In genomic region chr15:39976291-39977274, GRCh38 we compare ENCODE assay signal across 8 cellular contexts. TPM values are rescaled to one million over a fixed set of nuclear protein-coding genes. Genes with fewer than 3 reads are reported as not detected.
DNase-seq lines count a peak whose midpoint lies in the region; ATAC-seq, FAIRE-seq and TF ChIP-seq lines count a peak whose summit lies in the region.

No MANE protein-coding gene starts in this region.

- H3K4me3 Mint-ChIP-seq in Caco-2 (ENCODE audit: unreplicated experiment): peak overlapping the region; percentile 75
- peak overlapping the region; percentile 56 for H3K4me3 Mint-ChIP-seq in astrocyte (ENCODE audit: unreplicated experiment)

- H3K9me3 Mint-ChIP-seq in Caco-2 (ENCODE audit: unreplicated experiment): no peaks in the 10 kb centered on the region
- no peaks in the 10 kb centered on the region for H3K9me3 Mint-ChIP-seq in astrocyte (ENCODE audit: unreplicated experiment)

- intact Hi-C loops in Caco-2 (cut with micrococcal nuclease; ENCODE audit: unreplicated experiment): loop anchor here (1.0 to 5.0 kb wide), 3 partner anchors 44 to 194 kb away; partner anchors contain the start of genes EIF2AK4 and FSIP1
- intact Hi-C loops in right cardiac atrium (cut with DNase I): loop anchor here in 1 of 4 donors (5.0 kb wide), 1 partner anchor 189 kb away; no protein-coding TSS in a partner anchor
- intact Hi-C loops in posterior vena cava (cut with DNase I): no loop called here

- FAIRE-seq in astrocyte (lab: Jason Lieb, UNC): no peak

- POLR2A ChIA-PET in Caco-2 (lab: Charles Lee): interaction anchor here (0.6 kb wide), 1 partner anchor 8 kb away, joined by 4 read pairs; no protein-coding TSS in a partner anchor

- H3K27me3 Mint-ChIP-seq in Caco-2 (ENCODE audit: insufficient read depth, unreplicated experiment) (no peaks in the 10 kb centered on the region), astrocyte (ENCODE audit: low read depth, unreplicated experiment) (no peaks in the 10 kb centered on the region)

- peaks cover 18% of the 10 kb centered on the region for H3K36me3 Mint-ChIP-seq in Caco-2 (ENCODE audit: insufficient read depth, unreplicated experiment)
- H3K36me3 Mint-ChIP-seq in astrocyte (ENCODE audit: low read depth, unreplicated experiment): peaks cover 18% of the 10 kb centered on the region

- peaks cover 23% of the 10 kb centered on the region for H4K20me1 ChIP-seq in astrocyte (ENCODE audit: insufficient read depth, low read length)

- peaks cover 6% of the 10 kb centered on the region for H3K4me1 Mint-ChIP-seq in Caco-2 (ENCODE audit: low read depth, unreplicated experiment)
- peaks cover 3% of the 10 kb centered on the region for H3K4me1 Mint-ChIP-seq in astrocyte (ENCODE audit: low read depth, unreplicated experiment)

- peaks cover 3% of the 10 kb centered on the region; the same call in 1 of the 2 replicates for H3K4me1 ChIP-seq in Caco-2
- peaks cover 4% of the 10 kb centered on the region for H3K4me1 ChIP-seq in astrocyte (ENCODE audit: insufficient read depth, low read length)
- no peaks in the 10 kb centered on the region for H3K4me1 ChIP-seq in right cardiac atrium (ENCODE audit: control insufficient read depth, insufficient read depth, low read length)

- CTCF ChIA-PET in Caco-2 (lab: Charles Lee): interaction anchor here (0.7 to 1.7 kb wide), 6 partner anchors 26 to 194 kb away, joined by 3 to 8 read pairs (median 4); partner anchors contain the start of genes EIF2AK4 and FSIP1

- no peaks in the 10 kb centered on the region; the same call in 1 of the 2 replicates for H3K36me3 ChIP-seq in Caco-2 (ENCODE audit: control insufficient read depth, insufficient read depth, low read length)
- H3K36me3 ChIP-seq in astrocyte (ENCODE audit: insufficient read depth, low read length): peaks cover 33% of the 10 kb centered on the region

- 21% methylated on average over 69 of the region's 69 CpGs for WGBS in right cardiac atrium

- TF ChIP-seq CTCF in Caco-2 (IDR thresholded peaks at IDR 0.05; ENCODE audit: insufficient read depth in 1 of 2, low read depth in 1 of 2, low read length in 1 of 2, severe bottlenecking in 1 of 2, unreplicated experiment in 1 of 2) (peak in 1 of 2 experiments; percentile 58), astrocyte (IDR thresholded peaks at IDR 0.05; ENCODE audit: insufficient read depth, low read depth, low read length) (peak; percentile 38)

- peak; percentile 75 to 81 for DNase-seq in Caco-2
- DNase-seq in NCI-H1105 treated with DMSO at 0.1 percent for 48 hours (lab: John Stamatoyannopoulos, UW): peak; percentile 54
- DNase-seq in astrocyte (ENCODE audit: low read depth): peak; percentile 53
- DNase-seq in right cardiac atrium: peak; percentile 72 to 90 (median 89)
- peak; percentile 86 for DNase-seq in posterior vena cava (ENCODE audit: low spot score)
- DNase-seq in NCI-H345 treated with DMSO at 0.1 percent for 48 hours (lab: John Stamatoyannopoulos, UW; ENCODE audit: unreplicated experiment): no peak

- ATAC-seq in right cardiac atrium: peak; percentile 95
- no peak for ATAC-seq in HG03457 (IDR thresholded peaks at IDR 0.05; ENCODE audit: unreplicated experiment)
- no peak for ATAC-seq in GM21367 (IDR thresholded peaks at IDR 0.05; ENCODE audit: unreplicated experiment)

- peak overlapping the region; percentile 78 for H2AFZ ChIP-seq in astrocyte (ENCODE audit: low read depth, low read length)

- H3K4me3 ChIP-seq in Caco-2 (ENCODE audit: low read depth, low read length) (peak overlapping the region; percentile 74), astrocyte (ENCODE audit: insufficient read depth, low read depth, low read length) (peak overlapping the region; percentile 57), right cardiac atrium (ENCODE audit: low read length) (peak overlapping the region; percentile 34)

- TSS peak; percentile 8 for BruUV-seq in Caco-2 (replicated peaks; lab: Mats Ljungman, UMichigan)

- H3K4me2 ChIP-seq in astrocyte (ENCODE audit: low read length): peak overlapping the region; percentile 90

- H3K9ac ChIP-seq in astrocyte (ENCODE audit: low read length): peak overlapping the region; percentile 62

- peaks cover 8% of the 10 kb centered on the region for H3K79me2 ChIP-seq in astrocyte (ENCODE audit: insufficient read depth, low read length)

- no peaks in the 10 kb centered on the region for H3K9me3 ChIP-seq in Caco-2
- no peaks in the 10 kb centered on the region for H3K9me3 ChIP-seq in astrocyte (ENCODE audit: insufficient read depth, low read depth, low read length)
- no peaks in the 10 kb centered on the region for H3K9me3 ChIP-seq in right cardiac atrium (ENCODE audit: control insufficient read depth, low read length)

- H3K27me3 ChIP-seq in Caco-2 (replicated peaks; ENCODE audit: control insufficient read depth, insufficient read depth, low read length): no peaks in the 10 kb centered on the region
- H3K27me3 ChIP-seq in astrocyte (ENCODE audit: insufficient read depth, low read length): no peaks in the 10 kb centered on the region
- H3K27me3 ChIP-seq in right cardiac atrium (ENCODE audit: control insufficient read depth, insufficient read depth): no peaks in the 10 kb centered on the region

- H3K27ac ChIP-seq in astrocyte (ENCODE audit: low read depth, low read length): peak overlapping the region; percentile 34
- peak overlapping the region; percentile 50 for H3K27ac ChIP-seq in right cardiac atrium (ENCODE audit: low read length)

- peak overlapping the region; percentile 85 for H3K27ac Mint-ChIP-seq in Caco-2 (ENCODE audit: unreplicated experiment)
- H3K27ac Mint-ChIP-seq in astrocyte (ENCODE audit: unreplicated experiment): peak overlapping the region; percentile 13

RNA-seq across cellular contexts. Expression of gene EIF2AK4, which starts 42.7 kb away (rescaled TPM):
- 33.8 and 38.3 TPM in 2 replicates for total RNA-seq in Caco-2 (2022)
- total RNA-seq in astrocyte: 80.3 and 91.1 TPM in 2 replicates
- 10 to 100 TPM; 22.3 to 28.3 (median 25.1) TPM for total RNA-seq in right cardiac atrium
- polyA plus RNA-seq in right cardiac atrium: 35.4 TPM
- total RNA-seq in posterior vena cava: 10 to 100 TPM; 26.2 to 29.5 TPM

RNA-seq across cellular contexts. Expression of gene GPR176, which starts 56.5 kb away (rescaled TPM):
- total RNA-seq in Caco-2 (2022) (9.8 and 14.4 TPM in 2 replicates), astrocyte (33.5 and 35.4 TPM in 2 replicates), right cardiac atrium (1 to 10 TPM; 1.4 to 3.9 (median 1.8) TPM), posterior vena cava (10 to 100 TPM; 11.0 to 24.2 TPM)
- polyA plus RNA-seq in right cardiac atrium: 1.8 TPM

Comparison
In these comparisons a context has a peak if more than half of its experiments do, and no peak if none do; other contexts are left out.
1. ATAC-seq: peak in right cardiac atrium (2 of 2); none in HG03457 (single experiment) and GM21367 (single experiment).
2. Peak in every context shown above with its lines, with median percentiles within 50 percentile points of each other: H3K4me3 ChIP-seq.